10 cellular contexts compared by ENCODE assay signal in genomic region chr11:94638902-94639373, GRCh38.
A peak's percentile ranks its signal among the peaks of the same experiment; 100 is the strongest.
DNase-seq lines count a peak whose midpoint lies in the region; ATAC-seq and TF ChIP-seq lines count a peak whose summit lies in the region.
"Had no signal": no experiment of that assay in that cellular context is flagged by ENCODE, and none has a peak within 500 bp of the region (broad histone marks: within the 10 kb centered on the region; RNA-seq: fewer than 3 reads in every experiment).

No MANE protein-coding gene starts in this region.

- peaks cover 26% of the 10 kb centered on the region for H3K4me1 ChIP-seq in ES-I3 (ENCODE audit: insufficient read depth, low read length)
- H3K4me1 ChIP-seq in fibroblast of lung (ENCODE audit: control insufficient read depth, extremely low read depth, insufficient read depth, low read length) = peaks cover 3% of the 10 kb centered on the region
- peaks cover 15% of the 10 kb centered on the region for H3K4me1 ChIP-seq in psoas muscle

- WGBS in psoas muscle, 3 donors = 57 to 65% (median 59%) methylated on average over 4 of the region's 4 CpGs

- H3K4me3 ChIP-seq in fibroblast of lung (replicated peaks in 1 of 4; ENCODE audit: control extremely low read depth in 1 of 4, insufficient read depth in 1 of 4, low read depth in 3 of 4, low read length in 4 of 4) (no peak overlapping the region), psoas muscle (peak overlapping the region; percentile 16)

- peak overlapping the region; percentile 83 for H3K4me2 ChIP-seq in fibroblast of lung (ENCODE audit: extremely low read depth, insufficient read depth, low read length)

- peak overlapping the region; percentile 62; the same call in 1 of the 2 replicates for H3K9ac ChIP-seq in ES-I3 (ENCODE audit: low read depth, low read length)
- H3K9ac ChIP-seq in fibroblast of lung (ENCODE audit: insufficient read depth, low read length) = no peak overlapping the region

- no peaks in the 10 kb centered on the region for H3K79me2 ChIP-seq in fibroblast of lung (ENCODE audit: control insufficient read depth, insufficient read depth, low read length)

- DNase-seq in NAMALWA (ENCODE audit: low spot score) (peak; percentile 27), fibroblast of lung (ENCODE audit: low read depth in 2 of 2) (peak in 1 of 2 donors; percentile 57), psoas muscle (no peak), NCI-H1417 (lab: John Stamatoyannopoulos, UW) (no peak), HK-2 (ENCODE audit: unreplicated experiment) (no peak)
- DNase-seq in activated T-cell treated with anti-CD3 and anti-CD28 coated beads, Interleukin-2, amount 50 U/mL, for 48 hours = no peak
- DNase-seq: left colon, NCI-H1092 had no signal

- H2AFZ ChIP-seq in fibroblast of lung (ENCODE audit: low read length) = peak overlapping the region; percentile 80

- H3K27ac ChIP-seq in fibroblast of lung (ENCODE audit: insufficient read depth, low read length) (peak overlapping the region; percentile 13), psoas muscle (peak overlapping the region; percentile 69)

- no peaks in the 10 kb centered on the region for H3K27me3 ChIP-seq in fibroblast of lung (ENCODE audit: control insufficient read depth, insufficient read depth, low read length)
- H3K27me3 ChIP-seq in psoas muscle (ENCODE audit: insufficient read depth in 3 of 3, low read length in 2 of 3) = no peaks in the 10 kb centered on the region

- TF ChIP-seq CTCF in fibroblast of lung (conservative IDR thresholded peaks at IDR 0.05 in 1 of 2, IDR thresholded peaks at IDR 0.05 in 1 of 2; ENCODE audit: low read depth in 1 of 2, low read length in 2 of 2) (no peak), psoas muscle (IDR thresholded peaks at IDR 0.05) (no peak)

- intact Hi-C loops in psoas muscle (cut with DNase I) = no loop called here

- ATAC-seq in psoas muscle (peak in 3 of 4 donors; percentile 14 to 68 (median 58)), HG03139 (IDR thresholded peaks at IDR 0.05; ENCODE audit: unreplicated experiment) (no peak)
- ATAC-seq: left colon had no signal

- H3K9me3 ChIP-seq in ES-I3 (ENCODE audit: control insufficient read depth, insufficient read depth, low read length) (no peaks in the 10 kb centered on the region), fibroblast of lung (ENCODE audit: control insufficient read depth, insufficient read depth, low read depth, low read length) (no peaks in the 10 kb centered on the region), psoas muscle (no peaks in the 10 kb centered on the region)

- H4K20me1 ChIP-seq in fibroblast of lung (ENCODE audit: control insufficient read depth, extremely low read depth, insufficient read depth, low read length) = no peaks in the 10 kb centered on the region

- H3K36me3 ChIP-seq in ES-I3 (ENCODE audit: insufficient read depth, low read length) (0 out of 2 replicates have a peak, but pooled peaks cover 7% of the 10 kb centered on the region), fibroblast of lung (ENCODE audit: control insufficient read depth, insufficient read depth, low read length) (no peaks in the 10 kb centered on the region), psoas muscle (ENCODE audit: insufficient read depth in 1 of 2, low read depth in 1 of 2) (no peaks in the 10 kb centered on the region)
